8 cellular contexts compared by ENCODE assay signal in genomic region chr16:1105888-1106620, GRCh38. TPM values are rescaled to one million over a fixed set of nuclear protein-coding genes. Genes with fewer than 3 reads are reported as not detected.
DNase-seq lines count a peak whose midpoint lies in the region; ATAC-seq, FAIRE-seq and TF ChIP-seq lines count a peak whose summit lies in the region.

No MANE protein-coding gene starts in this region.

- intact Hi-C loops in pancreas (cut with DNase I): loop anchor here in 2 of 3 donors (1.0 to 2.0 kb wide), 2 partner anchors 88 to 91 kb away; no protein-coding TSS in a partner anchor

- H3K4me1 ChIP-seq in foreskin keratinocyte (no peaks in the 10 kb centered on the region), pancreas (no peaks in the 10 kb centered on the region)

- H3K36me3 ChIP-seq in pancreas: no peaks in the 10 kb centered on the region

- no peaks in the 10 kb centered on the region for H3K9me3 Mint-ChIP-seq in activated T-cell treated with anti-CD3 and anti-CD28 coated beads, Interleukin-2, amount 50 U/mL, for 4 hours

- H3K27me3 ChIP-seq in foreskin keratinocyte (peaks cover 48% of the 10 kb centered on the region), pancreas (peaks cover 0 to 19% (median 0%) of the 10 kb centered on the region in 4 donors)

- peak; percentile 90 for DNase-seq in AG08395 (ENCODE audit: low spot score)
- DNase-seq in NCI-H748 (lab: John Stamatoyannopoulos, UW; ENCODE audit: unreplicated experiment): peak; percentile 44
- DNase-seq in activated T-cell treated with anti-CD3 and anti-CD28 coated beads, Interleukin-2, amount 50 U/mL, for 4 hours: peak; percentile 42
- DNase-seq in foreskin keratinocyte: no peak
- peak; percentile 64 to 94 (median 84) for DNase-seq in pancreas

- peaks cover 26% of the 10 kb centered on the region for H3K27me3 Mint-ChIP-seq in activated T-cell treated with anti-CD3 and anti-CD28 coated beads, Interleukin-2, amount 50 U/mL, for 4 hours (ENCODE audit: low read depth)

- no peaks in the 10 kb centered on the region for H3K9me3 ChIP-seq in pancreas

- H3K4me3 ChIP-seq in pancreas: no peak overlapping the region

- WGBS in pancreas, 2 donors: 19 to 28% methylated on average over 22 to 26 of the region's 26 CpGs

- H3K27ac ChIP-seq in foreskin keratinocyte: no peak overlapping the region
- no peak overlapping the region for H3K27ac ChIP-seq in pancreas

- no peak for FAIRE-seq in pancreas (lab: Jason Lieb, UNC)

- no peaks in the 10 kb centered on the region for H3K36me3 Mint-ChIP-seq in activated T-cell treated with anti-CD3 and anti-CD28 coated beads, Interleukin-2, amount 50 U/mL, for 4 hours (ENCODE audit: insufficient read depth)

- ATAC-seq in activated T-cell treated with anti-CD3 and anti-CD28 coated beads, Interleukin-2, amount 50 U/mL, for 4 hours: peak in 1 of 2 donors; percentile 63
- peak; percentile 44 for ATAC-seq in foreskin keratinocyte
- ATAC-seq in pancreas: peak; percentile 79 to 91 (median 88)
- no peak for ATAC-seq in HG02642 (IDR thresholded peaks at IDR 0.05; ENCODE audit: poor library complexity, unreplicated experiment)
- ATAC-seq in GM21619 (IDR thresholded peaks at IDR 0.05; ENCODE audit: unreplicated experiment): no peak

- no peaks in the 10 kb centered on the region for H3K4me1 Mint-ChIP-seq in activated T-cell treated with anti-CD3 and anti-CD28 coated beads, Interleukin-2, amount 50 U/mL, for 4 hours (ENCODE audit: low read depth)

- TF ChIP-seq CTCF in GM12874 (IDR thresholded peaks at IDR 0.05; ENCODE audit: insufficient read depth, low read depth, low read length) (peak; percentile 57), foreskin keratinocyte (conservative IDR thresholded peaks at IDR 0.05) (peak; percentile 72), pancreas (IDR thresholded peaks at IDR 0.05) (peak; percentile 79 to 88 (median 87))

- no peak overlapping the region for H3K4me3 Mint-ChIP-seq in activated T-cell treated with anti-CD3 and anti-CD28 coated beads, Interleukin-2, amount 50 U/mL, for 4 hours

RNA-seq across cellular contexts. Expression of gene C1QTNF8, which starts 10.0 kb away (rescaled TPM):
- total RNA-seq in activated T-cell treated with anti-CD3 and anti-CD28 coated beads, Interleukin-2, amount 50 U/mL, for 4 hours: not detected
- total RNA-seq in foreskin keratinocyte (not detected in 2 replicates), pancreas (not detected)
- polyA plus RNA-seq in foreskin keratinocyte (not detected in 2 replicates), pancreas (under 1 TPM in 1 of 2 donors, not detected in 1; 0.23 TPM)

RNA-seq across cellular contexts. Expression of gene SSTR5, which starts 33.5 kb away (rescaled TPM):
- total RNA-seq in activated T-cell treated with anti-CD3 and anti-CD28 coated beads, Interleukin-2, amount 50 U/mL, for 4 hours: not detected
- total RNA-seq in foreskin keratinocyte (not detected in 2 replicates), pancreas (under 1 TPM in 5 of 6 donors, not detected in 1; 0.12 to 0.38 (median 0.24) TPM)
- polyA plus RNA-seq in foreskin keratinocyte (not detected in 2 replicates), pancreas (1 to 10 TPM; 1.2 TPM)

RNA-seq across cellular contexts. Expression of gene CACNA1H, which starts 46.9 kb away (rescaled TPM):
- total RNA-seq in activated T-cell treated with anti-CD3 and anti-CD28 coated beads, Interleukin-2, amount 50 U/mL, for 4 hours: under 1 TPM; 0.34 to 0.51 (median 0.41) TPM
- not detected in 2 replicates for total RNA-seq in foreskin keratinocyte
- not detected in 2 replicates for polyA plus RNA-seq in foreskin keratinocyte
- total RNA-seq in pancreas: 1 to 10 TPM; 2.5 to 5.4 (median 3.6) TPM
- 10 to 100 TPM; 12.8 to 20.5 TPM for polyA plus RNA-seq in pancreas

Comparison
In these comparisons a context has a peak if more than half of its experiments do, and no peak if none do; other contexts are left out.
1. DNase-seq: peak in AG08395 (single experiment), NCI-H748 (single experiment), activated T-cell treated with anti-CD3 and anti-CD28 coated beads, Interleukin-2, amount 50 U/mL, for 4 hours (single experiment) and pancreas (6 of 6); none in foreskin keratinocyte (0 of 2).
2. ATAC-seq: peak in foreskin keratinocyte (single experiment) and pancreas (4 of 4); none in HG02642 (single experiment) and GM21619 (single experiment).
3. Peak in every context shown above with its lines, with median percentiles within 50 percentile points of each other: CTCF ChIP-seq.